In genomic region chr9:134407123-134407779, GRCh38 we compare ENCODE assay signal across 8 cellular contexts.
DNase-seq lines count a peak whose midpoint lies in the region; ATAC-seq and TF ChIP-seq lines count a peak whose summit lies in the region.

No MANE protein-coding gene starts in this region.

- DNase-seq in AG04450 (ENCODE audit: low read depth, low spot score) (peak; percentile 71), NCI-H774 (lab: John Stamatoyannopoulos, UW) (peak; percentile 84)
- peak; percentile 65 to 68 for DNase-seq in activated CD8-positive, alpha-beta memory T cell treated with anti-CD3 and anti-CD28 coated beads for 4 hours (ENCODE audit: low read depth in 2 of 2)
- DNase-seq in stimulated activated CD8-positive, alpha-beta memory T cell treated with anti-CD3 and anti-CD28 coated beads, Interleukin-15, amount 100 ng/mL, for 24 hours (ENCODE audit: low read depth): peak; percentile 37

- H3K27ac ChIP-seq in AG04450 (ENCODE audit: low read depth, low read length) (peak overlapping the region; percentile 87), mesodermal cell (ENCODE audit: low read depth, low read length, severe bottlenecking) (peak overlapping the region; percentile 85)

- H3K9ac ChIP-seq in endocrine pancreas (ENCODE audit: control insufficient read depth, insufficient read depth, low read length): peak overlapping the region; percentile 31

- POLR2A ChIA-PET in AG04450 (lab: Yijun Ruan, JAX): interaction anchor here (0.6 to 2.1 kb wide), 3 partner anchors 63 to 82 kb away, joined by 3 to 9 read pairs (median 3); no protein-coding TSS in a partner anchor

- CTCF ChIA-PET in AG04450 (lab: Charles Lee): interaction anchor here (0.8 to 1.4 kb wide), 2 partner anchors 42 to 236 kb away, joined by 3 to 4 read pairs; no protein-coding TSS in a partner anchor

- TF ChIP-seq CTCF in AG04450 (IDR thresholded peaks at IDR 0.05; ENCODE audit: low read depth, low read length): no peak

- 48% methylated on average over 19 to 22 of the region's 33 CpGs for WGBS in mesodermal cell (ENCODE audit: insufficient coverage in 2 of 2), 2 experiments

- no peaks in the 10 kb centered on the region; the same call in 1 of the 2 replicates for H3K9me3 ChIP-seq in AG04450 (ENCODE audit: control insufficient read depth, insufficient read depth, low read length)
- H3K9me3 ChIP-seq in endocrine pancreas (ENCODE audit: control insufficient read depth, low read length): no peaks in the 10 kb centered on the region
- no peaks in the 10 kb centered on the region for H3K9me3 ChIP-seq in mesodermal cell (ENCODE audit: control insufficient read depth, low read length)

- ATAC-seq in GM18873 (IDR thresholded peaks at IDR 0.05; ENCODE audit: low FRiP score, unreplicated experiment): peak; percentile 71
- peak; percentile 72 for ATAC-seq in HG03175 (IDR thresholded peaks at IDR 0.05; ENCODE audit: unreplicated experiment)

- H3K36me3 ChIP-seq in endocrine pancreas (ENCODE audit: control insufficient read depth, insufficient read depth, low read length): no peaks in the 10 kb centered on the region
- peaks cover 16% of the 10 kb centered on the region for H3K36me3 ChIP-seq in mesodermal cell (ENCODE audit: control insufficient read depth, insufficient read depth, low read length)

- H3K4me1 ChIP-seq in endocrine pancreas (ENCODE audit: control insufficient read depth, insufficient read depth, low read length): no peaks in the 10 kb centered on the region
- H3K4me1 ChIP-seq in mesodermal cell (ENCODE audit: control insufficient read depth, insufficient read depth, low read length, poor library complexity, severe bottlenecking): peaks cover 27% of the 10 kb centered on the region

- H3K27me3 ChIP-seq in AG04450 (ENCODE audit: control insufficient read depth, insufficient read depth, low read length) (no peaks in the 10 kb centered on the region), endocrine pancreas (ENCODE audit: control insufficient read depth, insufficient read depth, low read length) (no peaks in the 10 kb centered on the region)

- H3K4me3 ChIP-seq in AG04450 (ENCODE audit: low read depth, low read length) (peak overlapping the region; percentile 37), endocrine pancreas (ENCODE audit: control insufficient read depth, insufficient read depth, low read length) (no peak overlapping the region), mesodermal cell (ENCODE audit: extremely low read depth, insufficient read depth, low read length, poor library complexity, severe bottlenecking) (no peak overlapping the region)
